8 cellular contexts compared by ENCODE assay signal in genomic region chr13:32585625-32586021, GRCh38. TPM values are rescaled to one million over a fixed set of nuclear protein-coding genes. Genes with fewer than 3 reads are reported as not detected.
A peak's percentile ranks its signal among the peaks of the same experiment; 100 is the strongest.
DNase-seq lines count a peak whose midpoint lies in the region; ATAC-seq and TF ChIP-seq lines count a peak whose summit lies in the region.

No MANE protein-coding gene starts in this region.

- H3K27me3 ChIP-seq in CD4-positive, alpha-beta memory T cell (ENCODE audit: insufficient read depth, low read length): no peaks in the 10 kb centered on the region
- no peaks in the 10 kb centered on the region for H3K27me3 ChIP-seq in uterus

- H3K4me1 Mint-ChIP-seq in CD4-positive, alpha-beta memory T cell: peaks cover 26 to 45% (median 36%) of the 10 kb centered on the region in 4 donors
- H3K4me1 Mint-ChIP-seq in chondrocyte (ENCODE audit: low read depth): peaks cover 41% of the 10 kb centered on the region

- no peaks in the 10 kb centered on the region for H3K9me3 ChIP-seq in CD4-positive, alpha-beta memory T cell (ENCODE audit: control insufficient read depth in 1 of 2, low read length in 2 of 2)
- H3K9me3 ChIP-seq in mesodermal cell (ENCODE audit: control insufficient read depth, low read length) (no peaks in the 10 kb centered on the region), uterus (no peaks in the 10 kb centered on the region)

- H3K36me3 Mint-ChIP-seq in CD4-positive, alpha-beta memory T cell: peaks cover 0 to 11% of the 10 kb centered on the region in 2 donors
- no peaks in the 10 kb centered on the region for H3K36me3 Mint-ChIP-seq in chondrocyte (ENCODE audit: low read depth)

- no peak for ATAC-seq in HG02981 (IDR thresholded peaks at IDR 0.05; ENCODE audit: unreplicated experiment)
- ATAC-seq in GM18858 (IDR thresholded peaks at IDR 0.05; ENCODE audit: unreplicated experiment): no peak

- DNase-seq in CD4-positive, alpha-beta memory T cell: peak in 1 of 5 donors; percentile 43
- DNase-seq in NB4 (ENCODE audit: low read depth) (peak; percentile 23), chondrocyte (ENCODE audit: low spot score) (no peak), uterus (peak; percentile 17 to 28), NCI-H2107 treated with DMSO at 0.1 percent for 48 hours (lab: John Stamatoyannopoulos, UW; ENCODE audit: unreplicated experiment) (no peak)

- no peaks in the 10 kb centered on the region for H3K36me3 ChIP-seq in CD4-positive, alpha-beta memory T cell (ENCODE audit: insufficient read depth, low read length)
- H3K36me3 ChIP-seq in mesodermal cell (ENCODE audit: control insufficient read depth, insufficient read depth, low read length) (no peaks in the 10 kb centered on the region), uterus (no peaks in the 10 kb centered on the region)

- H3K4me3 ChIP-seq in CD4-positive, alpha-beta memory T cell (ENCODE audit: low read length in 2 of 2): peak overlapping the region; percentile 62 to 88
- H3K4me3 ChIP-seq in NB4 (ENCODE audit: low read depth, low read length) (peak overlapping the region; percentile 72), mesodermal cell (ENCODE audit: extremely low read depth, insufficient read depth, low read length, poor library complexity, severe bottlenecking) (peak overlapping the region; percentile 65), uterus (peak overlapping the region; percentile 37 to 95)

- H3K4me1 ChIP-seq in CD4-positive, alpha-beta memory T cell (ENCODE audit: insufficient read depth, low read length): peaks cover 38% of the 10 kb centered on the region
- H3K4me1 ChIP-seq in mesodermal cell (ENCODE audit: control insufficient read depth, insufficient read depth, low read length, poor library complexity, severe bottlenecking) (peaks cover 18% of the 10 kb centered on the region), uterus (no peaks in the 10 kb centered on the region)

- POLR2A ChIA-PET in CD4-positive, alpha-beta memory T cell (lab: Charles Lee; ENCODE audit: partially characterized antibody): interaction anchor here (0.6 to 2.2 kb wide), 14 partner anchors 48 to 271 kb away, joined by 3 to 22 read pairs (median 4); partner anchors contain the start of genes BRCA2, N4BP2L1, N4BP2L2 and ZAR1L

- H3K27me3 Mint-ChIP-seq in CD4-positive, alpha-beta memory T cell: no peaks in the 10 kb centered on the region
- H3K27me3 Mint-ChIP-seq in chondrocyte (ENCODE audit: low read depth): no peaks in the 10 kb centered on the region

- H3K27ac ChIP-seq in CD4-positive, alpha-beta memory T cell (ENCODE audit: low read depth, low read length): peak overlapping the region; percentile 53
- H3K27ac ChIP-seq in mesodermal cell (ENCODE audit: low read depth, low read length, severe bottlenecking): peak overlapping the region; percentile 54
- H3K27ac ChIP-seq in uterus: peak overlapping the region; percentile 97 to 100

- intact Hi-C loops in CD4-positive, alpha-beta memory T cell (cut with micrococcal nuclease): loop anchor here (1.0 to 5.0 kb wide), 12 partner anchors 47 to 1233 kb away; partner anchors contain the start of genes BRCA2, N4BP2L2, RFC3 and ZAR1L
- intact Hi-C loops in uterus (cut with DNase I; ENCODE audit: low total_unique reads): no loop called here

- TF ChIP-seq CTCF in NB4 (IDR thresholded peaks at IDR 0.05; ENCODE audit: low read depth, low read length) (no peak), chondrocyte (IDR thresholded peaks at IDR 0.05) (no peak), uterus (IDR thresholded peaks at IDR 0.05) (no peak)

- TF ChIP-seq POLR2A in NB4 (IDR thresholded peaks at IDR 0.05; ENCODE audit: extremely low read depth, insufficient read length) (no peak), uterus (IDR thresholded peaks at IDR 0.05) (no peak)

- peak overlapping the region; percentile 75 to 96 (median 91) for H3K27ac Mint-ChIP-seq in CD4-positive, alpha-beta memory T cell
- peak overlapping the region; percentile 90 for H3K27ac Mint-ChIP-seq in chondrocyte (ENCODE audit: unreplicated experiment)

- CTCF ChIA-PET in CD4-positive, alpha-beta memory T cell (lab: Charles Lee; ENCODE audit: partially characterized antibody): interaction anchor here (0.7 to 3.0 kb wide), 29 partner anchors 11 to 1140 kb away, joined by 3 to 36 read pairs (median 4); partner anchors contain the start of genes BRCA2, N4BP2L1, N4BP2L2 and ZAR1L

- H3K9me3 Mint-ChIP-seq in CD4-positive, alpha-beta memory T cell: peaks cover 0 to 2% (median 0%) of the 10 kb centered on the region in 8 donors
- H3K9me3 Mint-ChIP-seq in chondrocyte (ENCODE audit: low read depth): no peaks in the 10 kb centered on the region

- WGBS in mesodermal cell (ENCODE audit: insufficient coverage in 2 of 2), 2 experiments: 83% methylated on average over 1 of the region's 8 CpGs; no CpG with 5 or more reads in 1 of the 2 experiments

- peak overlapping the region; percentile 83 to 91 (median 89) for H3K4me3 Mint-ChIP-seq in CD4-positive, alpha-beta memory T cell
- H3K4me3 Mint-ChIP-seq in chondrocyte (ENCODE audit: unreplicated experiment): peak overlapping the region; percentile 75

RNA-seq across cellular contexts. Expression of gene PDS5B, which starts 0.6 kb away (rescaled TPM):
- total RNA-seq in CD4-positive, alpha-beta memory T cell: 10 to 100 TPM; 56.1 to 56.3 TPM
- polyA plus RNA-seq in CD4-positive, alpha-beta memory T cell: 10 to 100 TPM; 28.7 TPM
- total RNA-seq in chondrocyte: 48.7 to 77.1 TPM (median 49.0 TPM) in 3 replicates
- 30.6 TPM for polyA plus RNA-seq in mesodermal cell (2013, experiment 1 of 2)
- 36.4 TPM for polyA plus RNA-seq in mesodermal cell (2013, experiment 2 of 2)
- 100 to 1,000 TPM in 2 of 4 donors, 10 to 100 TPM in 2; 36.6 to 192 (median 91.0) TPM for total RNA-seq in uterus

RNA-seq across cellular contexts. Expression of gene N4BP2L2, which starts 47.0 kb away (rescaled TPM):
- 100 to 1,000 TPM; 337 to 351 TPM for total RNA-seq in CD4-positive, alpha-beta memory T cell
- polyA plus RNA-seq in CD4-positive, alpha-beta memory T cell: 100 to 1,000 TPM; 144 to 149 TPM
- total RNA-seq in chondrocyte (87.3 to 100 TPM (median 90.0 TPM) in 3 replicates), uterus (100 to 1,000 TPM; 187 to 288 (median 233) TPM)
- polyA plus RNA-seq in mesodermal cell (2013, experiment 1 of 2): 73.2 TPM
- polyA plus RNA-seq in mesodermal cell (2013, experiment 2 of 2): 74.4 TPM

Comparison
In these comparisons a context has a peak if more than half of its experiments do, and no peak if none do; other contexts are left out.
1. DNase-seq: peak in NB4 (single experiment) and uterus (2 of 2); none in chondrocyte (single experiment) and NCI-H2107 treated with DMSO at 0.1 percent for 48 hours (single experiment).
2. Peak in every context shown above with its lines, with median percentiles within 50 percentile points of each other: H3K27ac ChIP-seq and H3K4me3 ChIP-seq.